In the genomic region with DNA sequence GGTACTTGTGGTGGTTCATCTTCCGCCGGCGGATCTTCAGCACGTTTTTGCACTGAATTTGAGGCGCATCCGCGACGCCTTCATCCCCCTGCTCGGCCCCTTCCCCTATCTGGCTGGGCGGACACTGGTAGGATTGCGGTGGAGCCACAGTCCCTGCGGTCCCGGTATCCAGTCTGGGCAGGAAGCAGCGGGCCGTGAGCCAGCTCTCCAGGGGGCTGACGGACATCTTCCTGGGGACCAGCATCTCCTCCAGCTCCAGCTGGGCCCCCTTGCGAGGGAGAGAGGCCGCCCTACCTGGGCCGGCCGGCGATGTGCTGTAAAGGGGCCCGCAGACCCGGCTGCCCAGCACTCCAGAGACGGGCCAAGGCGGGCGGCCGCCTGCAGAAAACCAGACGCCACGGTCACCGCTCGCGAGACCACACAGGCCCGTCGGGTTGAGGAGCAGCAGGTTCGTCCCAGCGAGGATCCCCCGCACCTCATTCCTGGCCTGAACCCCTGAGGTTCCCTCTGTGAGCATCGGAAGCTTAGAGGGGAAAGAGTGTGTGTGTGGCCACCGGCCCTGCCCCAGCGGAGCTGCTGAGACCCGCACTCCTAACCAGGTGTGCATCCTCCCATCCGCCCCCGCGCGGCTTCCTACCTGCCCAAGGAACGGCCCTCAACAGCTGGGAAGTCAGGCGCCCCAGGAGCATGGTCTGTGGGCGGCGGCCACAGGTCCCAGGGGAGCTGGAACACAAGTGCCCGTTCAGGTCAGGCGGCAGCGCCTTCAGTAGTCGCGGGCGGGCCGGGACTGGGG, we compare ENCODE assay signal across 6 cellular contexts. TPM values are rescaled to one million over a fixed set of nuclear protein-coding genes. Genes with fewer than 3 reads are reported as not detected.
A peak's percentile ranks its signal among the peaks of the same experiment; 100 is the strongest.
DNase-seq lines count a peak whose midpoint lies in the region; ATAC-seq, FAIRE-seq and TF ChIP-seq lines count a peak whose summit lies in the region.

No MANE protein-coding gene starts in this region.

- peak overlapping the region; percentile 91 for H2BK120ac ChIP-seq in neuronal stem cell (ENCODE audit: low read depth, low read length)

- peak overlapping the region; percentile 88 for H2AFZ ChIP-seq in neuronal stem cell (ENCODE audit: low read length)

- H3K4me3 ChIP-seq in A673 (ENCODE audit: low read depth, low read length, poor library complexity, severe bottlenecking) (peak overlapping the region; percentile 98), bronchial epithelial cell (ENCODE audit: low read depth, low read length) (peak overlapping the region; percentile 93), neuronal stem cell (ENCODE audit: low read length in 2 of 2) (peak overlapping the region; percentile 95 to 98)

- no peak overlapping the region for H2BK12ac ChIP-seq in neuronal stem cell (ENCODE audit: low read length)

- H3K14ac ChIP-seq in neuronal stem cell (ENCODE audit: low read length): peak overlapping the region; percentile 82

- intact Hi-C loops in A673 (cut with micrococcal nuclease; ENCODE audit: unreplicated experiment): loop anchor here (10.0 kb wide), 1 partner anchor 259 kb away; the partner anchor contains the start of gene C1orf159

- no peak for FAIRE-seq in bronchial epithelial cell (lab: Jason Lieb, UNC)

- peak overlapping the region; percentile 97 for H3K18ac ChIP-seq in neuronal stem cell (ENCODE audit: low read length)

- H2BK5ac ChIP-seq in neuronal stem cell (ENCODE audit: low read length): peak overlapping the region; percentile 87

- BruUV-seq in A673 (replicated peaks; lab: Mats Ljungman, UMichigan): TSS peak; percentile 91

- DNase-seq in A673 (ENCODE audit: low spot score) (no peak), bronchial epithelial cell (ENCODE audit: low read depth) (no peak), neuronal stem cell (ENCODE audit: low spot score) (no peak), NCI-H446 treated with DMSO at 0.1 percent for 48 hours (lab: John Stamatoyannopoulos, UW) (no peak)
- DNase-seq in stimulated activated CD4-positive, alpha-beta T cell treated with anti-CD3 and anti-CD28 coated beads, Interleukin-4, amount 100 ng/mL, for 4 hours: no peak

- H3K4ac ChIP-seq in neuronal stem cell (ENCODE audit: low read length): no peak overlapping the region

- peak overlapping the region; percentile 81 for H2BK15ac ChIP-seq in neuronal stem cell (ENCODE audit: low read length)

- H3K4me2 ChIP-seq in neuronal stem cell (ENCODE audit: insufficient read depth, low read length, poor library complexity, severe bottlenecking): peak overlapping the region; percentile 96

- H4K91ac ChIP-seq in neuronal stem cell (ENCODE audit: low read depth, low read length, poor library complexity): no peak overlapping the region

- peak overlapping the region; percentile 93 for H3K27ac ChIP-seq in A673 (ENCODE audit: low read depth, low read length, poor library complexity, severe bottlenecking)
- H3K27ac ChIP-seq in neuronal stem cell (replicated peaks; ENCODE audit: low read length): peak overlapping the region; percentile 78

- peak; percentile 5 for ATAC-seq in HG02870 (IDR thresholded peaks at IDR 0.05; ENCODE audit: unreplicated experiment)

- H3K4me1 ChIP-seq in A673 (ENCODE audit: insufficient read depth, low read length, poor library complexity, severe bottlenecking) (peaks cover 10% of the 10 kb centered on the region), neuronal stem cell (ENCODE audit: control insufficient read depth in 2 of 2, insufficient read depth in 1 of 2, low read depth in 1 of 2, low read length in 2 of 2) (peaks cover 13 to 17% of the 10 kb centered on the region in 2 donors)

- H3K79me1 ChIP-seq in neuronal stem cell (ENCODE audit: low read depth, low read length): peaks cover 26% of the 10 kb centered on the region

- H2AK5ac ChIP-seq in neuronal stem cell (ENCODE audit: low read depth, low read length): peak overlapping the region; percentile 95

- no CpG with 5 or more reads among the region's 56 CpGs for WGBS in neuronal stem cell (ENCODE audit: extremely low coverage in 2 of 2, insufficient read length in 2 of 2, insufficient replicate concordance in 1 of 2), 2 donors

- CTCF ChIA-PET in A673 (lab: Charles Lee): no interaction called here

- POLR2A ChIA-PET in A673 (lab: Charles Lee; ENCODE audit: low non-redundant PET): no interaction called here

- peak overlapping the region; percentile 94 for H3K9ac ChIP-seq in neuronal stem cell (ENCODE audit: low read depth, low read length, poor library complexity)

- peak overlapping the region; percentile 98 for H3K23ac ChIP-seq in neuronal stem cell (ENCODE audit: low read depth, low read length, poor library complexity)

- H3K9me3 ChIP-seq in A673 (ENCODE audit: low read depth, low read length, poor library complexity, severe bottlenecking): no peaks in the 10 kb centered on the region
- H3K9me3 ChIP-seq in neuronal stem cell (replicated peaks in 1 of 2; ENCODE audit: control insufficient read depth in 2 of 2, insufficient read depth in 1 of 2, low read depth in 1 of 2, low read length in 2 of 2): no peaks in the 10 kb centered on the region

- H3K36me3 ChIP-seq in A673 (ENCODE audit: insufficient read depth, low read length, poor library complexity, severe bottlenecking): no peaks in the 10 kb centered on the region
- peaks cover 5% of the 10 kb centered on the region for H3K36me3 ChIP-seq in bronchial epithelial cell (ENCODE audit: control insufficient read depth, insufficient read depth, low read length)
- H3K36me3 ChIP-seq in neuronal stem cell (replicated peaks in 1 of 2; ENCODE audit: control insufficient read depth in 2 of 2, insufficient read depth in 2 of 2, low read length in 2 of 2): peaks cover 14 to 15% of the 10 kb centered on the region in 2 donors

- TF ChIP-seq CTCF in A673 (conservative IDR thresholded peaks at IDR 0.05; ENCODE audit: low read depth, low read length) (no peak), bronchial epithelial cell (IDR thresholded peaks at IDR 0.05; ENCODE audit: insufficient read depth, low read length, severe bottlenecking) (no peak)

- H3K27me3 ChIP-seq in A673 (replicated peaks; ENCODE audit: insufficient read depth, low read depth, low read length, poor library complexity) (no peaks in the 10 kb centered on the region), bronchial epithelial cell (ENCODE audit: control insufficient read depth, insufficient read depth, low read length) (no peaks in the 10 kb centered on the region), neuronal stem cell (ENCODE audit: control insufficient read depth in 3 of 3, insufficient read depth in 3 of 3, low read depth in 1 of 3, low read length in 3 of 3) (no peaks in the 10 kb centered on the region)

- no peak overlapping the region for H4K8ac ChIP-seq in neuronal stem cell (ENCODE audit: low read depth, low read length)

RNA-seq across cellular contexts. Expression of gene AURKAIP1, which starts 0.7 kb away (rescaled TPM):
- total RNA-seq in A673 (2021) (172 and 176 TPM in 2 replicates), bronchial epithelial cell (93.5 and 128 TPM in 2 replicates)
- 61.8 TPM for polyA plus RNA-seq in neuronal stem cell (2013, experiment 1 of 2)
- 60.5 TPM for polyA plus RNA-seq in neuronal stem cell (2013, experiment 2 of 2)

RNA-seq across cellular contexts. Expression of gene MXRA8, which starts 15.9 kb away (rescaled TPM):
- 0.55 and 0.73 TPM in 2 replicates for total RNA-seq in A673 (2021)
- total RNA-seq in bronchial epithelial cell: 0.51 and 5.0 TPM in 2 replicates
- 14.0 TPM for polyA plus RNA-seq in neuronal stem cell (2013, experiment 1 of 2)
- polyA plus RNA-seq in neuronal stem cell (2013, experiment 2 of 2): 13.2 TPM

RNA-seq across cellular contexts. Expression of gene CCNL2, which starts 24.9 kb away (rescaled TPM):
- total RNA-seq in A673 (2021) (206 and 213 TPM in 2 replicates), bronchial epithelial cell (119 and 134 TPM in 2 replicates)
- 91.8 TPM for polyA plus RNA-seq in neuronal stem cell (2013, experiment 1 of 2)
- polyA plus RNA-seq in neuronal stem cell (2013, experiment 2 of 2): 90.5 TPM

RNA-seq across cellular contexts. Expression of gene DVL1, which starts 25.0 kb away (rescaled TPM):
- total RNA-seq in A673 (2021) (48.0 and 58.1 TPM in 2 replicates), bronchial epithelial cell (208 and 233 TPM in 2 replicates)
- 31.8 TPM for polyA plus RNA-seq in neuronal stem cell (2013, experiment 1 of 2)
- polyA plus RNA-seq in neuronal stem cell (2013, experiment 2 of 2): 31.9 TPM

RNA-seq across cellular contexts. Expression of gene MRPL20, which starts 32.8 kb away (rescaled TPM):
- total RNA-seq in A673 (2021) (137 and 151 TPM in 2 replicates), bronchial epithelial cell (46.3 and 50.4 TPM in 2 replicates)
- polyA plus RNA-seq in neuronal stem cell (2013, experiment 1 of 2): 132 TPM
- 135 TPM for polyA plus RNA-seq in neuronal stem cell (2013, experiment 2 of 2)
